In the genomic region with DNA sequence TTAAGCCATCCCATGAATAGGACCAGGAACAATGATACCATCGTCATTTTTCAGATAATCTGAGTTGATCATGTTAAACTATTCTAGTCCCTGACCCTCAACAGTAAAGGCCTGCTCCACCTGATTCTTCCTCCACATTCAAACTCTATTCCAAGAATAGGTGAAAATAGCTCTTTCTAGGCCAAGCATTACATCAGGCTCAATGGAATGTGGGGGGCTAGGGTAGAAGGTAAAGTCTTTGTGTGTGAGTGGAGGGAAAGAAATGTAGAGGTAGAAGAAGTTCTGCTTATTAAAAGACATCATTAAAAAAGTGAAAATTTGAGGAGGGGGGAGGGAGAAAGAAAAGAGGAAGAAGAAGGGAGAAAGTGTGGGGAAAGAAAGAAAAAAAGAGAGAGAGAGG, we compare ENCODE assay signal across 27 cellular contexts.
"Had no signal": no experiment of that assay in that cellular context is flagged by ENCODE, and none has a peak within 500 bp of the region (broad histone marks: within the 10 kb centered on the region; RNA-seq: fewer than 3 reads in every experiment).

No MANE protein-coding gene starts in this region.

- H3K36me3 ChIP-seq: brain microvascular endothelial cell, MG63, SJCRH30, WERI-Rb-1 had no signal

- ATAC-seq: activated CD8-positive, alpha-beta T cell treated with anti-CD3 and anti-CD28 coated beads for 36 hours; activated T-helper 17 cell treated with anti-CD3 and anti-CD28 coated beads, Interleukin-2, amount 50 U/mL, for 72 hours; Panc1 had no signal

- DNase-seq: activated CD4-positive, alpha-beta T cell treated with anti-CD3 and anti-CD28 coated beads, Interleukin-2, amount 10 ng/mL, durations not matched to agents 24 days and 14 days; activated CD4-positive, alpha-beta T cell treated with anti-CD3 and anti-CD28 coated beads, Interleukin-2, amount 50 U/mL, for 4 hours; activated CD8-positive, alpha-beta T cell treated with anti-CD3 and anti-CD28 coated beads for 36 hours; activated effector memory CD4-positive, alpha-beta T cell treated with anti-CD3 and anti-CD28 coated beads, Interleukin-2, amount 50 U/mL, for 16 hours; activated naive CD4-positive, alpha-beta T cell; activated naive CD4-positive, alpha-beta T cell treated with anti-CD3 and anti-CD28 coated beads, Interleukin-2, amount 50 U/mL, for 16 hours; activated naive CD8-positive, alpha-beta T cell treated with anti-CD3 and anti-CD28 coated beads for 36 hours; activated T-cell treated with anti-CD3 and anti-CD28 coated beads for 4 hours; activated T-cell treated with anti-CD3 and anti-CD28 coated beads, Interleukin-2, amount 50 U/mL, for 48 hours; amniotic stem cell; aorta; brain microvascular endothelial cell; Kasumi-1; MG63; MV-4-11; NCI-H1092; NCI-H1694 treated with DMSO at 0.1 percent for 48 hours; NCI-H2029; NCI-H345; NCI-H524 treated with DMSO at 0.1 percent for 48 hours; SHP77; SJCRH30; T1000; WERI-Rb-1 had no signal

- H3K27me3 Mint-ChIP-seq: activated CD4-positive, alpha-beta T cell treated with anti-CD3 and anti-CD28 coated beads, Interleukin-2, amount 10 ng/mL, durations not matched to agents 24 days and 14 days; activated CD8-positive, alpha-beta T cell treated with anti-CD3 and anti-CD28 coated beads for 36 hours; activated naive CD8-positive, alpha-beta T cell treated with anti-CD3 and anti-CD28 coated beads for 36 hours; activated T-helper 17 cell treated with anti-CD3 and anti-CD28 coated beads, Interleukin-2, amount 50 U/mL, for 72 hours had no signal

- H3K27ac Mint-ChIP-seq: activated CD4-positive, alpha-beta T cell treated with anti-CD3 and anti-CD28 coated beads, Interleukin-2, amount 10 ng/mL, durations not matched to agents 24 days and 14 days; activated CD8-positive, alpha-beta T cell treated with anti-CD3 and anti-CD28 coated beads for 36 hours; activated naive CD8-positive, alpha-beta T cell treated with anti-CD3 and anti-CD28 coated beads for 36 hours; activated T-helper 17 cell treated with anti-CD3 and anti-CD28 coated beads, Interleukin-2, amount 50 U/mL, for 72 hours had no signal

- H3K36me3 Mint-ChIP-seq: activated naive CD8-positive, alpha-beta T cell treated with anti-CD3 and anti-CD28 coated beads for 36 hours had no signal

- H3K27me3 ChIP-seq: brain microvascular endothelial cell, MG63, SJCRH30 had no signal

- H3K4me1 ChIP-seq: SJCRH30 had no signal

- H3K4me3 Mint-ChIP-seq: activated CD4-positive, alpha-beta T cell treated with anti-CD3 and anti-CD28 coated beads, Interleukin-2, amount 10 ng/mL, durations not matched to agents 24 days and 14 days; activated CD8-positive, alpha-beta T cell treated with anti-CD3 and anti-CD28 coated beads for 36 hours; activated naive CD8-positive, alpha-beta T cell treated with anti-CD3 and anti-CD28 coated beads for 36 hours; activated T-helper 17 cell treated with anti-CD3 and anti-CD28 coated beads, Interleukin-2, amount 50 U/mL, for 72 hours had no signal

- H3K4me1 Mint-ChIP-seq: activated CD4-positive, alpha-beta T cell treated with anti-CD3 and anti-CD28 coated beads, Interleukin-2, amount 10 ng/mL, durations not matched to agents 24 days and 14 days; activated naive CD8-positive, alpha-beta T cell treated with anti-CD3 and anti-CD28 coated beads for 36 hours; activated T-helper 17 cell treated with anti-CD3 and anti-CD28 coated beads, Interleukin-2, amount 50 U/mL, for 72 hours had no signal

- H3K4me3 ChIP-seq: MG63, SJCRH30, SK-N-MC had no signal

- H3K9me3 ChIP-seq: MG63, SJCRH30 had no signal

- H3K9me3 Mint-ChIP-seq: activated CD4-positive, alpha-beta T cell treated with anti-CD3 and anti-CD28 coated beads, Interleukin-2, amount 10 ng/mL, durations not matched to agents 24 days and 14 days had no signal

- H3K27ac ChIP-seq: brain microvascular endothelial cell, SJCRH30, SK-N-MC, WERI-Rb-1 had no signal
